In the genomic region with DNA sequence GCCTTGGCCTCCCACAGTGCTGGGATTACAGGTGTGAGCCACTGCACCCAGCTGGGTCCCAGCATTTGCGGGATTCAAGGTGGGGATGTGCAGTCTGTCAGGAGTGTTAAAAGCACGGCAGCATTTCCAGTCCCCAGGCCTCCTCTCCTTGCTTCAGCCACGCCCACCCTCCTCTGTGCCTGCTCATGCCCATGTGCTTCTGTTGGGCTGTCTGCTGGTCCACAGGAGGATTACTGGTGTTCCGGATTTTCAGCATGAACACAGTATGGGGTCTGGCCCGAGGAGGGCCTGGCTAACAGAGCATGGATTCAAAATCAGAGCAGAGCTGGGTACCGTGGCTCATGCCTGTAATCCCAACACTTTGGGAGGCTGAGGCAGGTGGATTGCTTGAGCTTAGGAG, we compare ENCODE assay signal across 11 cellular contexts. TPM values are rescaled to one million over a fixed set of nuclear protein-coding genes. Genes with fewer than 3 reads are reported as not detected.
DNase-seq lines count a peak whose midpoint lies in the region; ATAC-seq, FAIRE-seq and TF ChIP-seq lines count a peak whose summit lies in the region.
"Had no signal": no experiment of that assay in that cellular context is flagged by ENCODE, and none has a peak within 500 bp of the region (broad histone marks: within the 10 kb centered on the region; RNA-seq: fewer than 3 reads in every experiment).

No MANE protein-coding gene starts in this region.

- peaks cover 5% of the 10 kb centered on the region; the same call in 1 of the 2 replicates for H3K27me3 ChIP-seq in H7 (ENCODE audit: control insufficient read depth, insufficient read depth, low read length)
- H3K27me3 ChIP-seq in PC-3 (ENCODE audit: low read length) = no peaks in the 10 kb centered on the region
- no peaks in the 10 kb centered on the region for H3K27me3 ChIP-seq in small intestine (ENCODE audit: control insufficient read depth in 2 of 2, insufficient read depth in 2 of 2, low read length in 2 of 2)

- peak overlapping the region; percentile 85 for H3K9ac ChIP-seq in PC-3 (ENCODE audit: low read length)

- no peaks in the 10 kb centered on the region for H3K9me3 ChIP-seq in PC-3 (ENCODE audit: low read length)
- no peaks in the 10 kb centered on the region for H3K9me3 ChIP-seq in small intestine (ENCODE audit: control insufficient read depth, low read depth)
- H3K9me3 ChIP-seq: psoas muscle had no signal

- no peak for TF ChIP-seq CTCF in PC-3 (conservative IDR thresholded peaks at IDR 0.05; ENCODE audit: low read depth, low read length)
- no peak for TF ChIP-seq CTCF in epithelial cell of esophagus (IDR thresholded peaks at IDR 0.05; ENCODE audit: insufficient read depth, low read depth, low read length, missing control alignments)

- BruUV-seq in PC-3 (replicated peaks; lab: Mats Ljungman, UMichigan) = no TSS peak

- FAIRE-seq in small intestine (lab: Jason Lieb, UNC) (no peak), GM12891 (lab: Jason Lieb, UNC) (no peak)

- peak overlapping the region; percentile 80 for H3K4me2 ChIP-seq in PC-3 (ENCODE audit: low read length)

- H3K36me3 ChIP-seq in H7 (replicated peaks; ENCODE audit: control insufficient read depth, insufficient read depth, low read length) = no peaks in the 10 kb centered on the region; the same call in none of the 2 replicates
- H3K36me3 ChIP-seq in PC-3 (ENCODE audit: low read depth, low read length) = peaks cover 5% of the 10 kb centered on the region; the same call in 1 of the 2 replicates
- peaks cover 4 to 6% of the 10 kb centered on the region in 2 donors for H3K36me3 ChIP-seq in small intestine (ENCODE audit: control insufficient read depth in 2 of 2, insufficient read depth in 2 of 2, low read length in 2 of 2)

- no peaks in the 10 kb centered on the region for H3F3A ChIP-seq in PC-3 (ENCODE audit: low read length, unreplicated experiment)

- H2AFZ ChIP-seq in PC-3 (ENCODE audit: low read length) = no peak overlapping the region

- POLR2A ChIA-PET in PC-3 (lab: Charles Lee; ENCODE audit: unreplicated experiment) = no interaction called here

- CTCF ChIA-PET in PC-3 (lab: Charles Lee) = no interaction called here

- intact Hi-C loops in PC-3 (cut with micrococcal nuclease) = no loop called here

- DNase-seq in H7 (peak; percentile 53), PC-3 (peak; percentile 23), epithelial cell of esophagus (ENCODE audit: low read depth) (peak; percentile 53), small intestine (no peak), iPS-NIHi7 (ENCODE audit: extremely low spot score) (no peak), GM12891 (ENCODE audit: insufficient read length, low spot score) (no peak)
- DNase-seq: activated CD4-positive, alpha-beta T cell treated with anti-CD3 and anti-CD28 coated beads for 36 hours; activated effector memory CD4-positive, alpha-beta T cell treated with anti-CD3 and anti-CD28 coated beads, Interleukin-2, amount 50 U/mL, for 16 hours; psoas muscle; stimulated activated CD4-positive, alpha-beta T cell treated with anti-CD3 and anti-CD28 coated beads, Interleukin-4, amount 100 ng/mL, for 1 hour had no signal

- peaks cover 38% of the 10 kb centered on the region for H3K4me1 ChIP-seq in PC-3 (ENCODE audit: insufficient read depth, low read length)
- peaks cover 5 to 7% of the 10 kb centered on the region in 2 donors for H3K4me1 ChIP-seq in small intestine (ENCODE audit: control insufficient read depth in 2 of 2, insufficient read depth in 1 of 2, low read depth in 1 of 2, low read length in 1 of 2)

- no peaks in the 10 kb centered on the region for H3K9me2 ChIP-seq in PC-3 (replicated peaks; ENCODE audit: low read length)

- no peaks in the 10 kb centered on the region for H4K20me1 ChIP-seq in PC-3 (ENCODE audit: low read length)

- 84 to 91% (median 87%) methylated on average over 6 of the region's 6 CpGs for WGBS in small intestine, 3 donors

- no peak for ATAC-seq in PC-3
- no peak for ATAC-seq in GM21381 (IDR thresholded peaks at IDR 0.05; ENCODE audit: unreplicated experiment)

- H3K4me3 ChIP-seq in H7 (ENCODE audit: insufficient read depth, low read depth, low read length) (no peak overlapping the region), PC-3 (ENCODE audit: low read length) (0 out of 2 replicates have a peak overlapping the region, but pooled peaks have one; percentile 47), epithelial cell of esophagus (ENCODE audit: low read length) (no peak overlapping the region), small intestine (ENCODE audit: low read depth in 1 of 2, low read length in 2 of 2) (no peak overlapping the region)
- H3K4me3 ChIP-seq: psoas muscle had no signal

- TF ChIP-seq POLR2A in GM12891 (IDR thresholded peaks at IDR 0.05; ENCODE audit: low read depth, low read length) = no peak

- H3K27ac ChIP-seq in PC-3 (ENCODE audit: low read length) = peak overlapping the region; percentile 99
- peak overlapping the region; percentile 92 to 96 for H3K27ac ChIP-seq in small intestine (ENCODE audit: low read depth in 1 of 2, low read length in 1 of 2)
- H3K27ac ChIP-seq: psoas muscle had no signal

- H3K79me2 ChIP-seq in PC-3 (ENCODE audit: low read length) = peaks cover 62% of the 10 kb centered on the region

TF ChIP-seq in GM12891, 5 proteins besides CTCF, POLR2A, EP300 and RAD21:
- TF ChIP-seq SPI1 (IDR thresholded peaks at IDR 0.05; ENCODE audit: low read depth, low read length) (no peak), POLR2AphosphoS5 (IDR thresholded peaks at IDR 0.05; ENCODE audit: low read depth, low read length) (no peak), PAX5 (IDR thresholded peaks at IDR 0.05; ENCODE audit: insufficient read depth, low read length, severe bottlenecking) (no peak), POU2F2 (IDR thresholded peaks at IDR 0.05; ENCODE audit: low read depth, low read length) (no peak), TAF1 (IDR thresholded peaks at IDR 0.05; ENCODE audit: low read depth, low read length) (no peak)

RNA-seq across cellular contexts. Expression of gene ARRDC1, which starts 5.5 kb away (rescaled TPM):
- total RNA-seq in H7 (2014; rRNA removed; shearing (Covaris generic)) = 30.3 and 38.2 TPM in 2 replicates
- 77.5 and 78.0 TPM in 2 replicates for total RNA-seq in PC-3 (2014; rRNA removed)
- 100 to 1,000 TPM in 2 of 3 donors, 10 to 100 TPM in 1; 68.1 to 236 (median 179) TPM for polyA plus RNA-seq in small intestine
- polyA plus RNA-seq in GM12891 (2012; ENCODE audit: low read depth, missing spikeins) = 15.7 TPM

RNA-seq across cellular contexts. Expression of gene EHMT1, which starts 7.9 kb away (rescaled TPM):
- 89.6 and 97.1 TPM in 2 replicates for total RNA-seq in H7 (2014; rRNA removed; shearing (Covaris generic))
- total RNA-seq in PC-3 (2014; rRNA removed) = 42.8 and 76.3 TPM in 2 replicates
- 10 to 100 TPM; 37.0 to 53.9 (median 41.1) TPM for polyA plus RNA-seq in small intestine
- polyA plus RNA-seq in GM12891 (2012; ENCODE audit: low read depth, missing spikeins) = 37.8 TPM

RNA-seq across cellular contexts. Expression of gene ZMYND19, which starts 20.6 kb away (rescaled TPM):
- 66.3 and 92.1 TPM in 2 replicates for total RNA-seq in H7 (2014; rRNA removed; shearing (Covaris generic))
- total RNA-seq in PC-3 (2014; rRNA removed) = 39.5 and 42.6 TPM in 2 replicates
- 10 to 100 TPM; 14.1 to 17.7 (median 16.4) TPM for polyA plus RNA-seq in small intestine
- polyA plus RNA-seq in GM12891 (2012; ENCODE audit: low read depth, missing spikeins) = 20.4 TPM

RNA-seq across cellular contexts. Expression of gene DPH7, which starts 32.2 kb away (rescaled TPM):
- 41.8 and 49.1 TPM in 2 replicates for total RNA-seq in H7 (2014; rRNA removed; shearing (Covaris generic))
- total RNA-seq in PC-3 (2014; rRNA removed) = 35.1 and 40.9 TPM in 2 replicates
- polyA plus RNA-seq in small intestine = 10 to 100 TPM; 22.5 to 36.7 (median 32.2) TPM
- polyA plus RNA-seq in GM12891 (2012; ENCODE audit: low read depth, missing spikeins) = 16.5 TPM

RNA-seq across cellular contexts. Expression of gene MRPL41, which starts 59.3 kb away (rescaled TPM):
- total RNA-seq in H7 (2014; rRNA removed; shearing (Covaris generic)) = 74.5 and 78.8 TPM in 2 replicates
- 159 and 193 TPM in 2 replicates for total RNA-seq in PC-3 (2014; rRNA removed)
- 100 to 1,000 TPM in 2 of 3 donors, 10 to 100 TPM in 1; 58.3 to 166 (median 159) TPM for polyA plus RNA-seq in small intestine
- 43.6 TPM for polyA plus RNA-seq in GM12891 (2012; ENCODE audit: low read depth, missing spikeins)

Comparison
In these comparisons a context has a peak if more than half of its experiments do, and no peak if none do; other contexts are left out.
1. DNase-seq: peak in H7 (single experiment), PC-3 (single experiment) and epithelial cell of esophagus (single experiment); none in small intestine (single experiment), iPS-NIHi7 (single experiment) and GM12891 (single experiment).